Comparison of ENCODE assay signal across 2 cellular contexts in the genomic region with DNA sequence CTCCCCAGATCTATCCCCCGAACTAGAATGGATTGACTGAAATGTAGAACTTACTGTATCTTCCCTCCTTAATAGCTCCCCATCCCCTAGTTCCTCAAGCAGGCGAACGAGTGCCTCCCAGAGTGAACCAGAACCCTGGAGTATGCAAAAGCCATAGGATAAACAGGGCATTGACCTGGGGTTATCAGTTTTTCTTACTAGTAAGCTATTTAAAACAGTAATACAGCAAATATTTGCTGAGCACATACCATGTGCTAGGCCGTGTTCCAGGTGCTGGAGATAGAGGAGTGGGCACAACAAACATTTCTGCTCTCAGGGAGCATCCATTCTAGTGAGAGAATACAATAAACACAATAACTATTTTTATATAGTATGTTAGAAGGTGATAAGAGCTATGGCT.
TF ChIP-seq lines count a peak whose summit lies in the region.

No MANE protein-coding gene starts in this region.

TF ChIP-seq in A549, 52 proteins besides CTCF, POLR2A, EP300 and RAD21 (continued from another document):
- TF ChIP-seq ESRRA (IDR thresholded peaks at IDR 0.05; ENCODE audit: borderline replicate concordance, low read length) (no peak), BHLHE40 (IDR thresholded peaks at IDR 0.05; ENCODE audit: low read depth, low read length) (no peak), HOXB5 (CRISPR knock-in tag; IDR thresholded peaks at IDR 0.05) (no peak), MYC (IDR thresholded peaks at IDR 0.05; ENCODE audit: borderline replicate concordance, low read length) (no peak), CBX8 (IDR thresholded peaks at IDR 0.05) (no peak), FOSB (CRISPR knock-in tag; IDR thresholded peaks at IDR 0.05) (no peak), ZNF302 (CRISPR knock-in tag; IDR thresholded peaks at IDR 0.05) (no peak)
- TF ChIP-seq, protein P1, sequence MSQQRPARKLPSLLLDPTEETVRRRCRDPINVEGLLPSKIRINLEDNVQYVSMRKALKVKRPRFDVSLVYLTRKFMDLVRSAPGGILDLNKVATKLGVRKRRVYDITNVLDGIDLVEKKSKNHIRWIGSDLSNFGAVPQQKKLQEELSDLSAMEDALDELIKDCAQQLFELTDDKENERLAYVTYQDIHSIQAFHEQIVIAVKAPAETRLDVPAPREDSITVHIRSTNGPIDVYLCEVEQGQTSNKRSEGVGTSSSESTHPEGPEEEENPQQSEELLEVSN (IDR thresholded peaks at IDR 0.05; ENCODE audit: borderline replicate concordance, low read depth) = no peak
- TF ChIP-seq, protein P2, sequence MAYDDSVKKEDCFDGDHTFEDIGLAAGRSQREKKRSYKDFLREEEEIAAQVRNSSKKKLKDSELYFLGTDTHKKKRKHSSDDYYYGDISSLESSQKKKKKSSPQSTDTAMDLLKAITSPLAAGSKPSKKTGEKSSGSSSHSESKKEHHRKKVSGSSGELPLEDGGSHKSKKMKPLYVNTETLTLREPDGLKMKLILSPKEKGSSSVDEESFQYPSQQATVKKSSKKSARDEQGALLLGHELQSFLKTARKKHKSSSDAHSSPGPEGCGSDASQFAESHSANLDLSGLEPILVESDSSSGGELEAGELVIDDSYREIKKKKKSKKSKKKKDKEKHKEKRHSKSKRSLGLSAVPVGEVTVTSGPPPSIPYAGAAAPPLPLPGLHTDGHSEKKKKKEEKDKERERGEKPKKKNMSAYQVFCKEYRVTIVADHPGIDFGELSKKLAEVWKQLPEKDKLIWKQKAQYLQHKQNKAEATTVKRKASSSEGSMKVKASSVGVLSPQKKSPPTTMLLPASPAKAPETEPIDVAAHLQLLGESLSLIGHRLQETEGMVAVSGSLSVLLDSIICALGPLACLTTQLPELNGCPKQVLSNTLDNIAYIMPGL (CRISPR knock-in tag; IDR thresholded peaks at IDR 0.05; ENCODE audit: borderline replicate concordance) = no peak

TF ChIP-seq in WTC11, 78 proteins besides CTCF, POLR2A, EP300 and RAD21:
- TF ChIP-seq, protein P3, sequence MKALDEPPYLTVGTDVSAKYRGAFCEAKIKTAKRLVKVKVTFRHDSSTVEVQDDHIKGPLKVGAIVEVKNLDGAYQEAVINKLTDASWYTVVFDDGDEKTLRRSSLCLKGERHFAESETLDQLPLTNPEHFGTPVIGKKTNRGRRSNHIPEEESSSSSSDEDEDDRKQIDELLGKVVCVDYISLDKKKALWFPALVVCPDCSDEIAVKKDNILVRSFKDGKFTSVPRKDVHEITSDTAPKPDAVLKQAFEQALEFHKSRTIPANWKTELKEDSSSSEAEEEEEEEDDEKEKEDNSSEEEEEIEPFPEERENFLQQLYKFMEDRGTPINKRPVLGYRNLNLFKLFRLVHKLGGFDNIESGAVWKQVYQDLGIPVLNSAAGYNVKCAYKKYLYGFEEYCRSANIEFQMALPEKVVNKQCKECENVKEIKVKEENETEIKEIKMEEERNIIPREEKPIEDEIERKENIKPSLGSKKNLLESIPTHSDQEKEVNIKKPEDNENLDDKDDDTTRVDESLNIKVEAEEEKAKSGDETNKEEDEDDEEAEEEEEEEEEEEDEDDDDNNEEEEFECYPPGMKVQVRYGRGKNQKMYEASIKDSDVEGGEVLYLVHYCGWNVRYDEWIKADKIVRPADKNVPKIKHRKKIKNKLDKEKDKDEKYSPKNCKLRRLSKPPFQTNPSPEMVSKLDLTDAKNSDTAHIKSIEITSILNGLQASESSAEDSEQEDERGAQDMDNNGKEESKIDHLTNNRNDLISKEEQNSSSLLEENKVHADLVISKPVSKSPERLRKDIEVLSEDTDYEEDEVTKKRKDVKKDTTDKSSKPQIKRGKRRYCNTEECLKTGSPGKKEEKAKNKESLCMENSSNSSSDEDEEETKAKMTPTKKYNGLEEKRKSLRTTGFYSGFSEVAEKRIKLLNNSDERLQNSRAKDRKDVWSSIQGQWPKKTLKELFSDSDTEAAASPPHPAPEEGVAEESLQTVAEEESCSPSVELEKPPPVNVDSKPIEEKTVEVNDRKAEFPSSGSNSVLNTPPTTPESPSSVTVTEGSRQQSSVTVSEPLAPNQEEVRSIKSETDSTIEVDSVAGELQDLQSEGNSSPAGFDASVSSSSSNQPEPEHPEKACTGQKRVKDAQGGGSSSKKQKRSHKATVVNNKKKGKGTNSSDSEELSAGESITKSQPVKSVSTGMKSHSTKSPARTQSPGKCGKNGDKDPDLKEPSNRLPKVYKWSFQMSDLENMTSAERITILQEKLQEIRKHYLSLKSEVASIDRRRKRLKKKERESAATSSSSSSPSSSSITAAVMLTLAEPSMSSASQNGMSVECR (CRISPR knock-in tag; IDR thresholded peaks at IDR 0.05; ENCODE audit: borderline replicate concordance) = no peak
- TF ChIP-seq GABPB1 (CRISPR knock-in tag; IDR thresholded peaks at IDR 0.05) (peak; percentile 28; the same call in 1 of the 2 replicates), TP53 (CRISPR knock-in tag; IDR thresholded peaks at IDR 0.05) (no peak)
- TF ChIP-seq, protein P4, sequence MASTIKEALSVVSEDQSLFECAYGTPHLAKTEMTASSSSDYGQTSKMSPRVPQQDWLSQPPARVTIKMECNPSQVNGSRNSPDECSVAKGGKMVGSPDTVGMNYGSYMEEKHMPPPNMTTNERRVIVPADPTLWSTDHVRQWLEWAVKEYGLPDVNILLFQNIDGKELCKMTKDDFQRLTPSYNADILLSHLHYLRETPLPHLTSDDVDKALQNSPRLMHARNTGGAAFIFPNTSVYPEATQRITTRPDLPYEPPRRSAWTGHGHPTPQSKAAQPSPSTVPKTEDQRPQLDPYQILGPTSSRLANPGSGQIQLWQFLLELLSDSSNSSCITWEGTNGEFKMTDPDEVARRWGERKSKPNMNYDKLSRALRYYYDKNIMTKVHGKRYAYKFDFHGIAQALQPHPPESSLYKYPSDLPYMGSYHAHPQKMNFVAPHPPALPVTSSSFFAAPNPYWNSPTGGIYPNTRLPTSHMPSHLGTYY (CRISPR knock-in tag; IDR thresholded peaks at IDR 0.05) = no peak
